In genomic region chr2:70362661-70363060, GRCh38 we compare ENCODE assay signal across 25 cellular contexts.
A peak's percentile ranks its signal among the peaks of the same experiment; 100 is the strongest.
DNase-seq lines count a peak whose midpoint lies in the region; ATAC-seq, FAIRE-seq and TF ChIP-seq lines count a peak whose summit lies in the region.
"Had no signal": no experiment of that assay in that cellular context is flagged by ENCODE, and none has a peak within 500 bp of the region (broad histone marks: within the 10 kb centered on the region; RNA-seq: fewer than 3 reads in every experiment).

No MANE protein-coding gene starts in this region.

- ATAC-seq in HepG2 (peak; percentile 75), right lobe of liver (no peak)
- ATAC-seq: K562 had no signal

- H3K27ac ChIP-seq in HepG2 (ENCODE audit: extremely low read length, insufficient read depth, low read length) (no peak overlapping the region), right lobe of liver (no peak overlapping the region), tibial nerve (no peak overlapping the region)
- H3K27ac ChIP-seq: 22Rv1, SK-N-MC had no signal

- H4K20me1 ChIP-seq in HepG2 (ENCODE audit: insufficient read depth, low read length), result no peaks in the 10 kb centered on the region

- no peak for TF ChIP-seq POLR2A in HepG2 (IDR thresholded peaks at IDR 0.05; ENCODE audit: insufficient read depth in 1 of 2, low read depth in 2 of 2, low read length in 2 of 2)
- no peak for TF ChIP-seq POLR2A in right lobe of liver (IDR thresholded peaks at IDR 0.05)
- no peak for TF ChIP-seq POLR2A in tibial nerve (IDR thresholded peaks at IDR 0.05)

- H2AFZ ChIP-seq in HepG2 (ENCODE audit: low read length), result no peak overlapping the region

- H3K9me3 ChIP-seq in HepG2 (ENCODE audit: low read length), result no peaks in the 10 kb centered on the region
- no peaks in the 10 kb centered on the region for H3K9me3 ChIP-seq in right lobe of liver
- no peaks in the 10 kb centered on the region for H3K9me3 ChIP-seq in tibial nerve
- H3K9me3 ChIP-seq: BE2C had no signal

- H3K4me3 ChIP-seq in HepG2 (replicated peaks in 1 of 3; ENCODE audit: insufficient read depth in 1 of 3, low read depth in 2 of 3, low read length in 3 of 3) (no peak overlapping the region), right lobe of liver (no peak overlapping the region), bronchial epithelial cell (ENCODE audit: low read depth, low read length) (no peak overlapping the region), tibial nerve (no peak overlapping the region)
- H3K4me3 ChIP-seq: K562, SK-N-MC had no signal

- FAIRE-seq in HepG2 (lab: Jason Lieb, UNC) (no peak), bronchial epithelial cell (lab: Jason Lieb, UNC) (no peak)
- FAIRE-seq: G401.6, H1, K562 had no signal

- H3K27me3 ChIP-seq in HepG2 (ENCODE audit: control insufficient read depth in 1 of 2, insufficient read depth in 2 of 2, low read length in 2 of 2) (peaks cover 3 to 40% of the 10 kb centered on the region in 2 experiments; a peak in 3 of 5 replicates), right lobe of liver (no peaks in the 10 kb centered on the region), bronchial epithelial cell (ENCODE audit: control insufficient read depth, insufficient read depth, low read length) (no peaks in the 10 kb centered on the region), tibial nerve (no peaks in the 10 kb centered on the region)
- H3K27me3 ChIP-seq: BE2C had no signal

- POLR2A ChIA-PET in HepG2 (lab: Yijun Ruan, JAX), result no interaction called here

- in situ Hi-C loops in HepG2 (cut with HindIII; ENCODE audit: extremely low pct_ligation_motif_present, low pct_unique_long_range_greater_than_20kb), result no loop called here

- intact Hi-C loops in HepG2 (cut with micrococcal nuclease; ENCODE audit: unreplicated experiment) (no loop called here), right lobe of liver (cut with DNase I) (no loop called here)

- no peak for TF ChIP-seq CTCF in HepG2 (CRISPR knock-in tag; IDR thresholded peaks at IDR 0.05)
- TF ChIP-seq CTCF in right lobe of liver (IDR thresholded peaks at IDR 0.05), result no peak
- no peak for TF ChIP-seq CTCF in bronchial epithelial cell (IDR thresholded peaks at IDR 0.05; ENCODE audit: insufficient read depth, low read length, severe bottlenecking)
- no peak for TF ChIP-seq CTCF in tibial nerve (IDR thresholded peaks at IDR 0.05)

- no peak for TF ChIP-seq RAD21 in HepG2 (CRISPR knock-in tag; IDR thresholded peaks at IDR 0.05)

- no TSS peak for BruUV-seq in HepG2 (replicated peaks; lab: Mats Ljungman, UMichigan)

- TF ChIP-seq EP300 in HepG2 (IDR thresholded peaks at IDR 0.05; ENCODE audit: low read depth in 2 of 2, low read length in 2 of 2), result no peak
- TF ChIP-seq EP300 in HepG2 (CRISPR knock-in tag; IDR thresholded peaks at IDR 0.05; ENCODE audit: borderline replicate concordance), result no peak
- TF ChIP-seq EP300 in tibial nerve (IDR thresholded peaks at IDR 0.05), result no peak

- CTCF ChIA-PET in HepG2 (lab: Yijun Ruan, JAX; ENCODE audit: low intra/inter-chr PET ratio, low total read pairs), result no interaction called here

- 10% methylated on average over 6 of the region's 6 CpGs for WGBS in HepG2 (ENCODE audit: low lambda C conversion rate)
- WGBS in right lobe of liver (ENCODE audit: insufficient coverage, low coverage, low lambda C conversion rate, missing lambda C conversion rate), result 51% methylated on average over 6 of the region's 6 CpGs
- WGBS in tibial nerve, 2 donors, result 76 to 78% methylated on average over 6 of the region's 6 CpGs

- no peaks in the 10 kb centered on the region for H3K36me3 ChIP-seq in HepG2 (replicated peaks in 1 of 2; ENCODE audit: control insufficient read depth in 1 of 2, insufficient read depth in 2 of 2, low read length in 2 of 2)
- H3K36me3 ChIP-seq in right lobe of liver, result no peaks in the 10 kb centered on the region
- H3K36me3 ChIP-seq in bronchial epithelial cell (ENCODE audit: control insufficient read depth, insufficient read depth, low read length), result no peaks in the 10 kb centered on the region
- H3K36me3 ChIP-seq in tibial nerve, result no peaks in the 10 kb centered on the region
- H3K36me3 ChIP-seq: BE2C had no signal

- DNase-seq in HepG2 (ENCODE audit: low spot score) (peak; percentile 36), right lobe of liver (no peak), M059J (ENCODE audit: low read depth) (peak; percentile 16), bronchial epithelial cell (ENCODE audit: low read depth) (peak; percentile 81), tibial nerve (ENCODE audit: low spot score in 2 of 2) (no peak), HPDE6-E6E7 (ENCODE audit: extremely low spot score) (no peak)
- no peak for DNase-seq in stimulated activated CD4-positive, alpha-beta T cell treated with anti-CD3 and anti-CD28 coated beads, Interleukin-2, amount 100 ng/mL, for 24 hours
- DNase-seq in activated CD4-positive, alpha-beta T cell treated with anti-CD3 and anti-CD28 coated beads for 1 hour, result no peak
- DNase-seq: ACHN; BE2C; Calu3; CD8-positive, alpha-beta memory T cell; HCEC 1CT; Kasumi-1; NCI-H1105 treated with DMSO at 0.1 percent for 48 hours; NCI-H146; NCI-H2029; NCI-H446 treated with DMSO at 0.1 percent for 48 hours; NCI-H526 treated with DMSO at 0.1 percent for 48 hours; SIG-M5 had no signal

- H3K9ac ChIP-seq in HepG2 (ENCODE audit: insufficient read depth, low read depth, low read length), result no peak overlapping the region

- H3K4me1 ChIP-seq in HepG2 (ENCODE audit: insufficient read depth, low read length), result peaks cover 4% of the 10 kb centered on the region; the same call in 1 of the 2 replicates
- H3K4me1 ChIP-seq in right lobe of liver, result no peaks in the 10 kb centered on the region
- H3K4me1 ChIP-seq in tibial nerve, result no peaks in the 10 kb centered on the region
- H3K4me1 ChIP-seq: BE2C had no signal

- no peaks in the 10 kb centered on the region for H3K79me2 ChIP-seq in HepG2 (ENCODE audit: insufficient read depth, low read length)

- no peak overlapping the region for H3K4me2 ChIP-seq in HepG2 (ENCODE audit: low read depth, low read length)

TF ChIP-seq in HepG2, 621 proteins besides CTCF, POLR2A, EP300 and RAD21:
- TF ChIP-seq NR2F6 (IDR thresholded peaks at IDR 0.05) (no peak), NR2F6 (CRISPR knock-in tag; IDR thresholded peaks at IDR 0.05) (no peak), FOSL2 (CRISPR knock-in tag; IDR thresholded peaks at IDR 0.05) (peak; percentile 61)

Comparison
In these comparisons a context has a peak if more than half of its experiments do, and no peak if none do; other contexts are left out.
1. DNase-seq: peak in HepG2 (single experiment), M059J (single experiment) and bronchial epithelial cell (single experiment); none in right lobe of liver (0 of 3), stimulated activated CD4-positive, alpha-beta T cell treated with anti-CD3 and anti-CD28 coated beads, Interleukin-2, amount 100 ng/mL, for 24 hours (0 of 2), tibial nerve (0 of 2), HPDE6-E6E7 (single experiment) and activated CD4-positive, alpha-beta T cell treated with anti-CD3 and anti-CD28 coated beads for 1 hour (single experiment).